8 cellular contexts compared by ENCODE assay signal in the genomic region with DNA sequence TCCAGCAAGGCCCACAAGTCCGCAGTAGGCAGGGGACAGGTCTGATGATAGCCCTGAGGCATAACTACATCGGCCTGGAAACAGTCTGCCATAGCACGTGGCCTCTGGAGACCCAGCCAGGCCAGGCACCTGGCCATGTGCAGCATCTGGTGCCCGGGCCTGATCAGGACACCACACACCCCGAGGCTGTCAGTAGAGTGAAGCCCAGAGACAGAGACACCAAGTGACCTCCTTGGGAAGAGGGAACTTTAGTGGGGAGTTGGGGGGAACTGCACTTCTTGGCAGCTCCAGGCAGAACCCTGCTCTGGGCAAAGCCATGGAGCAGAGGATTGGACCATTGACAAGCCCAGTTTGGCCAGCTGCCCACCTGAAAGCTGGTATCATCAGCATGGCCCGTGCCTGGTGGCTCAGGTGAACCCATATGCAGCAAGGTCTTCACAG. TPM values are rescaled to one million over a fixed set of nuclear protein-coding genes. Genes with fewer than 3 reads are reported as not detected.
A peak's percentile ranks its signal among the peaks of the same experiment; 100 is the strongest.
DNase-seq lines count a peak whose midpoint lies in the region; TF ChIP-seq lines count a peak whose summit lies in the region.

No MANE protein-coding gene starts in this region.

- H3K9ac ChIP-seq in ES-I3 (ENCODE audit: low read depth, low read length) (peak overlapping the region; percentile 70; the same call in 1 of the 2 replicates), iPS-18a (ENCODE audit: low read length) (no peak overlapping the region), skeletal muscle satellite cell (ENCODE audit: low read depth, low read length) (no peak overlapping the region)

- 47 to 79% (median 66%) methylated on average over 2 to 6 of the region's 6 CpGs for WGBS in adrenal gland, 4 donors
- 20 to 87% methylated on average over 1 to 6 of the region's 6 CpGs for WGBS in testis, 2 donors

- BruUV-seq in OCI-LY7 (replicated peaks; lab: Mats Ljungman, UMichigan): no TSS peak

- no peaks in the 10 kb centered on the region for H3K27me3 ChIP-seq in adrenal gland
- peaks cover 8% of the 10 kb centered on the region for H3K27me3 ChIP-seq in iPS-18a (ENCODE audit: control insufficient read depth, insufficient read depth, low read length)
- no peaks in the 10 kb centered on the region for H3K27me3 ChIP-seq in skeletal muscle satellite cell (ENCODE audit: control insufficient read depth, insufficient read depth, low read length)
- H3K27me3 ChIP-seq in testis: no peaks in the 10 kb centered on the region

- H3K9me3 ChIP-seq in ES-I3 (ENCODE audit: control insufficient read depth, insufficient read depth, low read length): no peaks in the 10 kb centered on the region
- no peaks in the 10 kb centered on the region for H3K9me3 ChIP-seq in adrenal gland (replicated peaks in 1 of 3)
- no peaks in the 10 kb centered on the region for H3K9me3 ChIP-seq in iPS-18a (ENCODE audit: control insufficient read depth, low read depth, low read length)
- no peaks in the 10 kb centered on the region for H3K9me3 ChIP-seq in skeletal muscle satellite cell (replicated peaks; ENCODE audit: low read length)
- no peaks in the 10 kb centered on the region for H3K9me3 ChIP-seq in OCI-LY7 (ENCODE audit: low read length)
- no peaks in the 10 kb centered on the region for H3K9me3 ChIP-seq in testis

- H3K4me2 ChIP-seq in skeletal muscle satellite cell (ENCODE audit: low read length) (peak overlapping the region; percentile 93), OCI-LY7 (ENCODE audit: low read length) (no peak overlapping the region)

- intact Hi-C loops in adrenal gland (cut with DNase I): loop anchor here in 1 of 2 donors (5.0 kb wide), 1 partner anchor 35 kb away; a partner anchor contains a TSS
- intact Hi-C loops in OCI-LY7 (cut with micrococcal nuclease; ENCODE audit: unreplicated experiment): no loop called here
- intact Hi-C loops in testis (cut with DNase I; ENCODE audit: low total_unique reads): no loop called here

- no peaks in the 10 kb centered on the region for H3K79me2 ChIP-seq in OCI-LY7 (ENCODE audit: insufficient read depth, low read depth, low read length)

- H3K36me3 ChIP-seq in ES-I3 (ENCODE audit: insufficient read depth, low read length) (peaks cover 2% of the 10 kb centered on the region; the same call in 1 of the 2 replicates), adrenal gland (replicated peaks in 1 of 2) (peaks cover 0 to 4% of the 10 kb centered on the region in 2 donors), iPS-18a (ENCODE audit: control insufficient read depth, low read depth, low read length) (peaks cover 5% of the 10 kb centered on the region), skeletal muscle satellite cell (ENCODE audit: insufficient read depth, low read length) (peaks cover 4% of the 10 kb centered on the region), OCI-LY7 (ENCODE audit: insufficient read depth, low read length) (no peaks in the 10 kb centered on the region), testis (ENCODE audit: low read depth, missing control alignments) (no peaks in the 10 kb centered on the region)

- POLR2A ChIA-PET in OCI-LY7 (lab: Charles Lee): no interaction called here

- CTCF ChIA-PET in OCI-LY7 (lab: Charles Lee; ENCODE audit: unreplicated experiment): no interaction called here

- H4K20me1 ChIP-seq in OCI-LY7 (ENCODE audit: insufficient read depth, low read length): no peaks in the 10 kb centered on the region

- no peak overlapping the region for H2AFZ ChIP-seq in OCI-LY7 (ENCODE audit: low read length)

- DNase-seq in adrenal gland: peak; percentile 47 to 89 (median 56)
- no peak for DNase-seq in OCI-LY7 (ENCODE audit: low spot score)
- DNase-seq in NCI-H2107 treated with DMSO at 0.1 percent for 48 hours (lab: John Stamatoyannopoulos, UW; ENCODE audit: unreplicated experiment): no peak
- no peak for DNase-seq in SIG-M5 treated with dmso at 0.1 percent for 504 hours (lab: John Stamatoyannopoulos, UW; ENCODE audit: unreplicated experiment)
- no peak for DNase-seq in testis

- H3K4me3 ChIP-seq in adrenal gland (no peak overlapping the region), iPS-18a (ENCODE audit: low read length) (peak overlapping the region; percentile 68), skeletal muscle satellite cell (ENCODE audit: low read length) (peak overlapping the region; percentile 83), OCI-LY7 (ENCODE audit: low read depth, low read length, poor library complexity, severe bottlenecking) (no peak overlapping the region), testis (no peak overlapping the region)

- TF ChIP-seq POLR2A in adrenal gland (IDR thresholded peaks at IDR 0.05): no peak
- TF ChIP-seq POLR2A in testis (IDR thresholded peaks at IDR 0.05): no peak

- no peaks in the 10 kb centered on the region for H3K9me2 ChIP-seq in OCI-LY7 (ENCODE audit: insufficient read depth, low read length)

- peak overlapping the region in 4 of 5 donors; percentile 71 to 95 (median 82) for H3K27ac ChIP-seq in adrenal gland
- no peak overlapping the region for H3K27ac ChIP-seq in iPS-18a (ENCODE audit: low read length)
- H3K27ac ChIP-seq in OCI-LY7 (ENCODE audit: low read depth, low read length, poor library complexity, severe bottlenecking): no peak overlapping the region
- H3K27ac ChIP-seq in testis: peak overlapping the region in 1 of 2 donors; percentile 92

- no peak for TF ChIP-seq CTCF in adrenal gland (IDR thresholded peaks at IDR 0.05)
- no peak for TF ChIP-seq CTCF in OCI-LY7 (conservative IDR thresholded peaks at IDR 0.05; ENCODE audit: low read length)
- no peak for TF ChIP-seq CTCF in testis (IDR thresholded peaks at IDR 0.05)

- H3K4me1 ChIP-seq in ES-I3 (ENCODE audit: insufficient read depth, low read length) (peaks cover 16% of the 10 kb centered on the region), adrenal gland (replicated peaks in 1 of 2) (peaks cover 3 to 21% of the 10 kb centered on the region in 2 donors), iPS-18a (ENCODE audit: control insufficient read depth, low read depth, low read length) (peaks cover 20% of the 10 kb centered on the region), skeletal muscle satellite cell (ENCODE audit: control insufficient read depth, insufficient read depth, low read length) (peaks cover 33% of the 10 kb centered on the region), OCI-LY7 (ENCODE audit: insufficient read depth, low read length, poor library complexity, severe bottlenecking) (no peaks in the 10 kb centered on the region), testis (peaks cover 18% of the 10 kb centered on the region)

RNA-seq across cellular contexts. Expression of gene SHISA5, which starts 1.2 kb away (rescaled TPM):
- total RNA-seq in adrenal gland (100 to 1,000 TPM; 110 to 167 (median 133) TPM), OCI-LY7 (2022) (97.1 and 97.3 TPM in 2 replicates), testis (100 to 1,000 TPM; 101 to 146 TPM)
- polyA plus RNA-seq in adrenal gland (10 to 100 TPM; 77.2 to 89.4 (median 85.6) TPM), testis (ENCODE audit: insufficient read depth, low read depth, low replicate concordance) (117 TPM)
- total RNA-seq in skeletal muscle satellite cell (2012; rRNA removed): 101 and 118 TPM in 2 replicates
- 80.5 and 102 TPM in 2 replicates for total RNA-seq in OCI-LY7 (2014; rRNA removed; shearing (Covaris generic))

RNA-seq across cellular contexts. Expression of gene PFKFB4, which starts 53.9 kb away (rescaled TPM):
- total RNA-seq in adrenal gland (10 to 100 TPM in 1 of 8 donors, 1 to 10 TPM in 7; 2.0 to 10.2 (median 4.3) TPM), OCI-LY7 (2022) (10.8 and 29.0 TPM in 2 replicates), testis (100 to 1,000 TPM; 134 to 136 TPM)
- polyA plus RNA-seq in adrenal gland (1 to 10 TPM; 1.8 to 5.6 (median 4.5) TPM), testis (ENCODE audit: insufficient read depth, low read depth, low replicate concordance) (57.3 TPM)
- 14.4 and 28.0 TPM in 2 replicates for total RNA-seq in skeletal muscle satellite cell (2012; rRNA removed)
- 3.8 and 5.0 TPM in 2 replicates for total RNA-seq in OCI-LY7 (2014; rRNA removed; shearing (Covaris generic))

RNA-seq across cellular contexts. Expression of gene ATRIP, which starts 56.2 kb away (rescaled TPM):
- total RNA-seq in adrenal gland (10 to 100 TPM in 1 of 8 donors, 1 to 10 TPM in 7; 5.1 to 15.9 (median 6.7) TPM), OCI-LY7 (2022) (20.3 and 24.5 TPM in 2 replicates), testis (10 to 100 TPM; 25.0 to 26.3 TPM)
- polyA plus RNA-seq in adrenal gland (1 to 10 TPM; 6.7 to 9.1 (median 8.4) TPM), testis (ENCODE audit: insufficient read depth, low read depth, low replicate concordance) (56.5 TPM)
- 8.9 and 14.2 TPM in 2 replicates for total RNA-seq in skeletal muscle satellite cell (2012; rRNA removed)
- total RNA-seq in OCI-LY7 (2014; rRNA removed; shearing (Covaris generic)): 16.3 and 16.8 TPM in 2 replicates

Comparison
In these comparisons a context has a peak if more than half of its experiments do, and no peak if none do; other contexts are left out.
1. DNase-seq: peak in adrenal gland (7 of 7); none in OCI-LY7 (single experiment), NCI-H2107 treated with DMSO at 0.1 percent for 48 hours (single experiment), SIG-M5 treated with dmso at 0.1 percent for 504 hours (single experiment) and testis (single experiment).
2. H3K27ac ChIP-seq: peak in adrenal gland (4 of 5); none in iPS-18a (single experiment) and OCI-LY7 (single experiment).
3. H3K4me3 ChIP-seq: peak in iPS-18a (single experiment) and skeletal muscle satellite cell (single experiment); none in adrenal gland (0 of 4), OCI-LY7 (single experiment) and testis (0 of 2).
4. RNA of gene PFKFB4, which starts 53.9 kb away (total RNA-seq): 134 to 136 TPM in testis; 3.8 to 29.0 TPM in OCI-LY7 and 2.0 to 10.2 TPM in adrenal gland; every median in the first group is over 4 times any median in the second.